ENCODE assay signal across 19 cellular contexts in the genomic region with DNA sequence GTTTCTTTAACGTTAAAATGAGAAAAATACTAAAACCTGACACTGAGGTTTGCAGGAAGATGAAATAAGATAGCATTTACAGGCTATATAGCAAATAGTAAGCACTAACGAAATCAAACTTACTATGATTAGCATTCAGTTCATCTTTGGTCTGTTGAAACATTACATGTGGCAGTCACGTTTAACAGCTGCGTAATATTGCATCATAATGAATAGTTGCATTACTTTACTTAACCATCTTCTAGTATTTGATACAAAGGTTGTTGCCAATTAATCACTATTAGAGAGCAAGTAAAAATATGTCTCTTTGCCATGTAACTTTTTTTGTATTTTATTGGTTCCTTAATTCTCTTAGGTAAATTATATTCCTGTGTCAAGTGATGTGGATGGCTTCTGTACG.
"Had no signal": no experiment of that assay in that cellular context is flagged by ENCODE, and none has a peak within 500 bp of the region (broad histone marks: within the 10 kb centered on the region; RNA-seq: fewer than 3 reads in every experiment).

No MANE protein-coding gene starts in this region.

- H3K27ac ChIP-seq: coronary artery, heart left ventricle, parathyroid adenoma, sigmoid colon, skin epidermis, stomach, thoracic aorta, transverse colon had no signal

- H3K4me3 ChIP-seq: coronary artery, heart left ventricle, sigmoid colon, skin epidermis, stomach, thoracic aorta, transverse colon had no signal

- H3K27ac Mint-ChIP-seq: endodermal cell; naive thymus-derived CD4-positive, alpha-beta T cell; nephron progenitor cell had no signal

- H3K27me3 ChIP-seq: sigmoid colon had no signal

- H3K4me1 Mint-ChIP-seq: naive thymus-derived CD4-positive, alpha-beta T cell; nephron progenitor cell had no signal

- H3K4me3 Mint-ChIP-seq: endodermal cell; naive thymus-derived CD4-positive, alpha-beta T cell; nephron progenitor cell had no signal

- H3K4me1 ChIP-seq: heart left ventricle, parathyroid adenoma, sigmoid colon, stomach had no signal

- H3K9me3 Mint-ChIP-seq: endodermal cell had no signal

- H3K36me3 Mint-ChIP-seq: naive thymus-derived CD4-positive, alpha-beta T cell had no signal

- H3K9me3 ChIP-seq: heart left ventricle, sigmoid colon, stomach, thoracic aorta, transverse colon had no signal

- H3K36me3 ChIP-seq: heart left ventricle, sigmoid colon, stomach, thoracic aorta, transverse colon had no signal

- DNase-seq: effector CD4-positive, alpha-beta T cell; endodermal cell; erythroblast; heart left ventricle; hypothalamus; islet precursor cell; mammary epithelial cell; naive thymus-derived CD4-positive, alpha-beta T cell; nephron progenitor cell; sigmoid colon; stimulated activated CD4-positive, alpha-beta T cell treated with anti-CD3 and anti-CD28 coated beads, Interleukin-2, amount 100 ng/mL, for 24 hours; stimulated activated naive CD4-positive, alpha-beta T cell; stomach; substantia nigra; transverse colon had no signal
